1 cellular context compared by ENCODE assay signal in genomic region chr6:42217523-42218367, GRCh38.
A peak's percentile ranks its signal among the peaks of the same experiment; 100 is the strongest.
TF ChIP-seq lines count a peak whose summit lies in the region.

Gene MRPS10 (minus strand): TSS chr6:42217861. CDS start chr6:42217849, 12 bp downstream.

TF ChIP-seq in GM12878, 131 proteins besides CTCF, POLR2A, EP300 and RAD21 (continued from another document):
- no peak for TF ChIP-seq ZBTB11 (CRISPR knock-in tag; IDR thresholded peaks at IDR 0.05)
- TF ChIP-seq NFXL1 (IDR thresholded peaks at IDR 0.05; ENCODE audit: borderline replicate concordance) = no peak
- TF ChIP-seq GATAD2B (conservative IDR thresholded peaks at IDR 0.05; ENCODE audit: low read depth) = no peak
- TF ChIP-seq CHD1 (IDR thresholded peaks at IDR 0.05; ENCODE audit: low read depth, low read length) = no peak
- peak; percentile 66 for TF ChIP-seq NKRF (conservative IDR thresholded peaks at IDR 0.05)
- TF ChIP-seq NR2C2 (IDR thresholded peaks at IDR 0.05; ENCODE audit: borderline replicate concordance, control insufficient read depth, insufficient read length, low read depth) = peak; percentile 94
- TF ChIP-seq SMC3 (IDR thresholded peaks at IDR 0.05; ENCODE audit: borderline replicate concordance, low read length) = no peak
- peak; percentile 96 for TF ChIP-seq RELB (IDR thresholded peaks at IDR 0.05; ENCODE audit: low read depth)
- no peak for TF ChIP-seq EZH2 (IDR thresholded peaks at IDR 0.05; ENCODE audit: borderline replicate concordance, control insufficient read depth, low read depth, low read length)
- TF ChIP-seq ZSCAN29 (IDR thresholded peaks at IDR 0.05) = no peak
- TF ChIP-seq ELK1 (IDR thresholded peaks at IDR 0.05; ENCODE audit: low read depth, low read length) = peak; percentile 77
- no peak; the same call in 1 of the 2 replicates for TF ChIP-seq MTA3 (IDR thresholded peaks at IDR 0.05; ENCODE audit: borderline replicate concordance, low read length)
- TF ChIP-seq NBN (IDR thresholded peaks at IDR 0.05) = peak; percentile 79; the same call in 1 of the 2 replicates
- no peak for TF ChIP-seq CBX3 (IDR thresholded peaks at IDR 0.05; ENCODE audit: borderline replicate concordance, low read depth)
- TF ChIP-seq KAT2A (conservative IDR thresholded peaks at IDR 0.05; ENCODE audit: control insufficient read depth, low read depth, low read length) = no peak
- TF ChIP-seq RAD51 (IDR thresholded peaks at IDR 0.05) = no peak
- no peak for TF ChIP-seq ZNF384 (IDR thresholded peaks at IDR 0.05; ENCODE audit: borderline replicate concordance, low read depth, low read length)
- TF ChIP-seq CUX1 (IDR thresholded peaks at IDR 0.05; ENCODE audit: insufficient replicate concordance, low read depth, low read length) = no peak
- TF ChIP-seq ATF3 (IDR thresholded peaks at IDR 0.05; ENCODE audit: borderline replicate concordance, extremely low read depth, low read depth, low read length) = no peak
- 0 out of 4 replicates have a peak, but pooled peaks of 1 of the 2 experiments have one; percentile 26 for TF ChIP-seq SRF (IDR thresholded peaks at IDR 0.05; ENCODE audit: low read depth in 2 of 2, low read length in 2 of 2)
- no peak for TF ChIP-seq EED (IDR thresholded peaks at IDR 0.05; ENCODE audit: low read depth)
- peak; percentile 87 for TF ChIP-seq TBL1XR1 (IDR thresholded peaks at IDR 0.05; ENCODE audit: low read depth, low read length)
- no peak for TF ChIP-seq BCLAF1 (IDR thresholded peaks at IDR 0.05)
- TF ChIP-seq BMI1 (IDR thresholded peaks at IDR 0.05; ENCODE audit: borderline replicate concordance) = no peak
- TF ChIP-seq ZZZ3 (IDR thresholded peaks at IDR 0.05; ENCODE audit: control insufficient read depth, insufficient read length, low read depth) = no peak
- no peak for TF ChIP-seq IRF5 (IDR thresholded peaks at IDR 0.05; ENCODE audit: borderline replicate concordance)
- peak; percentile 50; the same call in 1 of the 2 replicates for TF ChIP-seq MLLT1 (IDR thresholded peaks at IDR 0.05)
- no peak for TF ChIP-seq SMARCA5 (IDR thresholded peaks at IDR 0.05)
- TF ChIP-seq EGR1 (IDR thresholded peaks at IDR 0.05; ENCODE audit: borderline replicate concordance in 1 of 2, low read depth in 2 of 2, low read length in 2 of 2) = peak in 1 of 2 experiments; percentile 41; a peak in 1 of 3 replicates
